9 cellular contexts compared by ENCODE assay signal in genomic region chr10:52740913-52741675, GRCh38. TPM values are rescaled to one million over a fixed set of nuclear protein-coding genes. Genes with fewer than 3 reads are reported as not detected.
DNase-seq lines count a peak whose midpoint lies in the region; ATAC-seq, FAIRE-seq and TF ChIP-seq lines count a peak whose summit lies in the region.
"Had no signal": no experiment of that assay in that cellular context is flagged by ENCODE, and none has a peak within 500 bp of the region (broad histone marks: within the 10 kb centered on the region; RNA-seq: fewer than 3 reads in every experiment).

No MANE protein-coding gene starts in this region.

- no peaks in the 10 kb centered on the region for H3K36me3 ChIP-seq in lower lobe of right lung
- H3K36me3 ChIP-seq in tibial artery, result no peaks in the 10 kb centered on the region

- no peak overlapping the region for H3K4me3 Mint-ChIP-seq in T-helper 17 cell

- DNase-seq in AG10803 (ENCODE audit: low read depth) (peak; percentile 18), GM13977 (ENCODE audit: low spot score) (peak; percentile 53), RCC 7860 (ENCODE audit: low spot score) (peak; percentile 42), cardiac fibroblast (ENCODE audit: low read depth in 2 of 2) (peak; percentile 46 to 52), lower lobe of right lung (no peak), tibial artery (peak in 1 of 2 donors; percentile 28), T-helper 17 cell (no peak)

- H3K4me3 ChIP-seq in AG10803 (ENCODE audit: low read length) (no peak overlapping the region), cardiac fibroblast (replicated peaks in 1 of 2; ENCODE audit: low read depth in 2 of 2, low read length in 2 of 2) (no peak overlapping the region), lower lobe of right lung (no peak overlapping the region), tibial artery (no peak overlapping the region)

- H3K9me3 ChIP-seq in lower lobe of right lung (no peaks in the 10 kb centered on the region), tibial artery (no peaks in the 10 kb centered on the region), T-helper 17 cell (ENCODE audit: control insufficient read depth, low read length, poor library complexity, severe bottlenecking) (no peaks in the 10 kb centered on the region)

- H3K27me3 ChIP-seq in lower lobe of right lung (ENCODE audit: low read depth) (no peaks in the 10 kb centered on the region), tibial artery (no peaks in the 10 kb centered on the region)

- H3K27ac ChIP-seq in lower lobe of right lung, result no peak overlapping the region
- H3K27ac ChIP-seq in tibial artery, result no peak overlapping the region

- TF ChIP-seq CTCF in AG10803 (conservative IDR thresholded peaks at IDR 0.05; ENCODE audit: low read length) (peak; percentile 96), GM13977 (IDR thresholded peaks at IDR 0.05; ENCODE audit: extremely low read depth, insufficient read depth, missing control alignments) (peak; percentile 91), cardiac fibroblast (IDR thresholded peaks at IDR 0.05; ENCODE audit: low read depth, low read length) (peak; percentile 90), lower lobe of right lung (IDR thresholded peaks at IDR 0.05) (peak; percentile 92), tibial artery (IDR thresholded peaks at IDR 0.05) (peak; percentile 52 to 60)

- ATAC-seq in HG03039 (IDR thresholded peaks at IDR 0.05; ENCODE audit: unreplicated experiment) (peak; percentile 48), lower lobe of right lung (peak; percentile 50 to 67), T-helper 17 cell (no peak)

- H3K4me1 Mint-ChIP-seq in T-helper 17 cell, result no peaks in the 10 kb centered on the region

- H3K27me3 Mint-ChIP-seq in T-helper 17 cell, result no peaks in the 10 kb centered on the region

- no peaks in the 10 kb centered on the region for H3K36me3 Mint-ChIP-seq in T-helper 17 cell (ENCODE audit: low read depth)

- no peak overlapping the region for H3K27ac Mint-ChIP-seq in T-helper 17 cell

- intact Hi-C loops in lower lobe of right lung (cut with DNase I) (no loop called here), tibial artery (cut with DNase I; ENCODE audit: low total_unique reads) (no loop called here)

- in situ Hi-C loops in GM13977 (cut with MboI; ENCODE audit: low pct_unique_long_range_greater_than_20kb, low sequenced_read_pairs, unreplicated experiment), result loop anchor here (25.0 kb wide), 1 partner anchor 96 kb away; no protein-coding TSS in a partner anchor

- FAIRE-seq in RCC 7860 (lab: Jason Lieb, UNC), result no peak
- FAIRE-seq: islet of Langerhans had no signal

- no peaks in the 10 kb centered on the region for H3K4me1 ChIP-seq in lower lobe of right lung
- no peaks in the 10 kb centered on the region for H3K4me1 ChIP-seq in tibial artery

RNA-seq across cellular contexts. Expression of gene MBL2, which starts 31.5 kb away (rescaled TPM):
- not detected for total RNA-seq in lower lobe of right lung
- total RNA-seq in T-helper 17 cell, result not detected

Comparison
In these comparisons a context has a peak if more than half of its experiments do, and no peak if none do; other contexts are left out.
1. DNase-seq: peak in AG10803 (single experiment), GM13977 (single experiment), RCC 7860 (single experiment) and cardiac fibroblast (2 of 2); none in lower lobe of right lung (single experiment) and T-helper 17 cell (0 of 3).
2. Peak in every context shown above with its lines, with median percentiles within 50 percentile points of each other: CTCF ChIP-seq.